Comparison of ENCODE assay signal across 2 cellular contexts in the genomic region with DNA sequence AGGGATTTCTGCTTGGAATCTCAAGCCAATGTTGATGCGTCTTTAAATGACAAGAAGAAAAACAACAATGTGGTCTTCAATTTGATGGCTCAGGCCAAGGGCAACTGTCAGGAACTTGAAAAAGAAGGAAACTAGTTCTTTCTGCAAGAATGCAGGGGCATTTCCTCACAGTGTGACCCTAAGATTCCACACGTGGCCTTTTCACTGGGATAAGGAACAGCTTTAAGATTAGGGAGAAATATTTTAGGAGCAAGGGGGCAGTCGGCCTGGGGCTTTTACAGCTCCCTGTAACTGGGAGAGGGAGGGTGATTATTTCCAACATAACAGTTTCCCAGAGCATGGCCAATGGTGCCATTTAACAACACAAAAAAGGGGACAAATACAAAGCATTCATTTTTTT.
TF ChIP-seq lines count a peak whose summit lies in the region.

No MANE protein-coding gene starts in this region.

TF ChIP-seq in GM23338, 12 proteins besides CTCF, POLR2A, EP300 and RAD21:
- TF ChIP-seq NANOG (IDR thresholded peaks at IDR 0.05; ENCODE audit: borderline replicate concordance) = no peak
- no peak for TF ChIP-seq STAT1 (IDR thresholded peaks at IDR 0.05; ENCODE audit: unreplicated experiment)
- TF ChIP-seq, protein P1, sequence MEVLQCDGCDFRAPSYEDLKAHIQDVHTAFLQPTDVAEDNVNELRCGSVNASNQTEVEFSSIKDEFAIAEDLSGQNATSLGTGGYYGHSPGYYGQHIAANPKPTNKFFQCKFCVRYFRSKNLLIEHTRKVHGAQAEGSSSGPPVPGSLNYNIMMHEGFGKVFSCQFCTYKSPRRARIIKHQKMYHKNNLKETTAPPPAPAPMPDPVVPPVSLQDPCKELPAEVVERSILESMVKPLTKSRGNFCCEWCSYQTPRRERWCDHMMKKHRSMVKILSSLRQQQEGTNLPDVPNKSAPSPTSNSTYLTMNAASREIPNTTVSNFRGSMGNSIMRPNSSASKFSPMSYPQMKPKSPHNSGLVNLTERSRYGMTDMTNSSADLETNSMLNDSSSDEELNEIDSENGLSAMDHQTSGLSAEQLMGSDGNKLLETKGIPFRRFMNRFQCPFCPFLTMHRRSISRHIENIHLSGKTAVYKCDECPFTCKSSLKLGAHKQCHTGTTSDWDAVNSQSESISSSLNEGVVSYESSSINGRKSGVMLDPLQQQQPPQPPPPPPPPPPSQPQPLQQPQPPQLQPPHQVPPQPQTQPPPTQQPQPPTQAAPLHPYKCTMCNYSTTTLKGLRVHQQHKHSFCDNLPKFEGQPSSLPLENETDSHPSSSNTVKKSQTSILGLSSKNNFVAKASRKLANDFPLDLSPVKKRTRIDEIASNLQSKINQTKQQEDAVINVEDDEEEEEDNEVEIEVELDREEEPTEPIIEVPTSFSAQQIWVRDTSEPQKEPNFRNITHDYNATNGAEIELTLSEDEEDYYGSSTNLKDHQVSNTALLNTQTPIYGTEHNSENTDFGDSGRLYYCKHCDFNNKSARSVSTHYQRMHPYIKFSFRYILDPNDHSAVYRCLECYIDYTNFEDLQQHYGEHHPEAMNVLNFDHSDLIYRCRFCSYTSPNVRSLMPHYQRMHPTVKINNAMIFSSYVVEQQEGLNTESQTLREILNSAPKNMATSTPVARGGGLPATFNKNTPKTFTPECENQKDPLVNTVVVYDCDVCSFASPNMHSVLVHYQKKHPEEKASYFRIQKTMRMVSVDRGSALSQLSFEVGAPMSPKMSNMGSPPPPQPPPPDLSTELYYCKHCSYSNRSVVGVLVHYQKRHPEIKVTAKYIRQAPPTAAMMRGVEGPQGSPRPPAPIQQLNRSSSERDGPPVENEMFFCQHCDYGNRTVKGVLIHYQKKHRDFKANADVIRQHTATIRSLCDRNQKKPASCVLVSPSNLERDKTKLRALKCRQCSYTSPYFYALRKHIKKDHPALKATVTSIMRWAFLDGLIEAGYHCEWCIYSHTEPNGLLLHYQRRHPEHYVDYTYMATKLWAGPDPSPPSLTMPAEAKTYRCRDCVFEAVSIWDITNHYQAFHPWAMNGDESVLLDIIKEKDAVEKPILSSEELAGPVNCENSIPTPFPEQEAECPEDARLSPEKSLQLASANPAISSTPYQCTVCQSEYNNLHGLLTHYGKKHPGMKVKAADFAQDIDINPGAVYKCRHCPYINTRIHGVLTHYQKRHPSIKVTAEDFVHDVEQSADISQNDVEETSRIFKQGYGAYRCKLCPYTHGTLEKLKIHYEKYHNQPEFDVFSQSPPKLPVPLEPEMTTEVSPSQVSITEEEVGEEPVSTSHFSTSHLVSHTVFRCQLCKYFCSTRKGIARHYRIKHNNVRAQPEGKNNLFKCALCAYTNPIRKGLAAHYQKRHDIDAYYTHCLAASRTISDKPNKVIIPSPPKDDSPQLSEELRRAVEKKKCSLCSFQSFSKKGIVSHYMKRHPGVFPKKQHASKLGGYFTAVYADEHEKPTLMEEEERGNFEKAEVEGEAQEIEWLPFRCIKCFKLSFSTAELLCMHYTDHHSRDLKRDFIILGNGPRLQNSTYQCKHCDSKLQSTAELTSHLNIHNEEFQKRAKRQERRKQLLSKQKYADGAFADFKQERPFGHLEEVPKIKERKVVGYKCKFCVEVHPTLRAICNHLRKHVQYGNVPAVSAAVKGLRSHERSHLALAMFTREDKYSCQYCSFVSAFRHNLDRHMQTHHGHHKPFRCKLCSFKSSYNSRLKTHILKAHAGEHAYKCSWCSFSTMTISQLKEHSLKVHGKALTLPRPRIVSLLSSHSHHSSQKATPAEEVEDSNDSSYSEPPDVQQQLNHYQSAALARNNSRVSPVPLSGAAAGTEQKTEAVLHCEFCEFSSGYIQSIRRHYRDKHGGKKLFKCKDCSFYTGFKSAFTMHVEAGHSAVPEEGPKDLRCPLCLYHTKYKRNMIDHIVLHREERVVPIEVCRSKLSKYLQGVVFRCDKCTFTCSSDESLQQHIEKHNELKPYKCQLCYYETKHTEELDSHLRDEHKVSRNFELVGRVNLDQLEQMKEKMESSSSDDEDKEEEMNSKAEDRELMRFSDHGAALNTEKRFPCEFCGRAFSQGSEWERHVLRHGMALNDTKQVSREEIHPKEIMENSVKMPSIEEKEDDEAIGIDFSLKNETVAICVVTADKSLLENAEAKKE (CRISPR knock-in tag; IDR thresholded peaks at IDR 0.05) = no peak
- TF ChIP-seq JUNB (IDR thresholded peaks at IDR 0.05; ENCODE audit: unreplicated experiment) = no peak
- TF ChIP-seq, protein P2, sequence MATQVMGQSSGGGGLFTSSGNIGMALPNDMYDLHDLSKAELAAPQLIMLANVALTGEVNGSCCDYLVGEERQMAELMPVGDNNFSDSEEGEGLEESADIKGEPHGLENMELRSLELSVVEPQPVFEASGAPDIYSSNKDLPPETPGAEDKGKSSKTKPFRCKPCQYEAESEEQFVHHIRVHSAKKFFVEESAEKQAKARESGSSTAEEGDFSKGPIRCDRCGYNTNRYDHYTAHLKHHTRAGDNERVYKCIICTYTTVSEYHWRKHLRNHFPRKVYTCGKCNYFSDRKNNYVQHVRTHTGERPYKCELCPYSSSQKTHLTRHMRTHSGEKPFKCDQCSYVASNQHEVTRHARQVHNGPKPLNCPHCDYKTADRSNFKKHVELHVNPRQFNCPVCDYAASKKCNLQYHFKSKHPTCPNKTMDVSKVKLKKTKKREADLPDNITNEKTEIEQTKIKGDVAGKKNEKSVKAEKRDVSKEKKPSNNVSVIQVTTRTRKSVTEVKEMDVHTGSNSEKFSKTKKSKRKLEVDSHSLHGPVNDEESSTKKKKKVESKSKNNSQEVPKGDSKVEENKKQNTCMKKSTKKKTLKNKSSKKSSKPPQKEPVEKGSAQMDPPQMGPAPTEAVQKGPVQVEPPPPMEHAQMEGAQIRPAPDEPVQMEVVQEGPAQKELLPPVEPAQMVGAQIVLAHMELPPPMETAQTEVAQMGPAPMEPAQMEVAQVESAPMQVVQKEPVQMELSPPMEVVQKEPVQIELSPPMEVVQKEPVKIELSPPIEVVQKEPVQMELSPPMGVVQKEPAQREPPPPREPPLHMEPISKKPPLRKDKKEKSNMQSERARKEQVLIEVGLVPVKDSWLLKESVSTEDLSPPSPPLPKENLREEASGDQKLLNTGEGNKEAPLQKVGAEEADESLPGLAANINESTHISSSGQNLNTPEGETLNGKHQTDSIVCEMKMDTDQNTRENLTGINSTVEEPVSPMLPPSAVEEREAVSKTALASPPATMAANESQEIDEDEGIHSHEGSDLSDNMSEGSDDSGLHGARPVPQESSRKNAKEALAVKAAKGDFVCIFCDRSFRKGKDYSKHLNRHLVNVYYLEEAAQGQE (IDR thresholded peaks at IDR 0.05; ENCODE audit: unreplicated experiment) = no peak
- no peak for TF ChIP-seq EZH2 (IDR thresholded peaks at IDR 0.05; ENCODE audit: low read depth, unreplicated experiment)
- no peak for TF ChIP-seq ZNF331 (CRISPR knock-in tag; IDR thresholded peaks at IDR 0.05; ENCODE audit: low read depth)
- TF ChIP-seq CREB1 (CRISPR knock-in tag; IDR thresholded peaks at IDR 0.05; ENCODE audit: low read depth) = no peak

TF ChIP-seq in H1, 55 proteins besides CTCF, POLR2A, EP300 and RAD21:
- TF ChIP-seq PHF8 (conservative IDR thresholded peaks at IDR 0.05; ENCODE audit: low read depth, low read length) (no peak), CBX5 (IDR thresholded peaks at IDR 0.05; ENCODE audit: low read depth, low read length) (no peak), JUN (IDR thresholded peaks at IDR 0.05; ENCODE audit: low read depth, low read length) (no peak), CREB1 (IDR thresholded peaks at IDR 0.05) (no peak), BCL11A (IDR thresholded peaks at IDR 0.05; ENCODE audit: low read depth in 2 of 2, low read length in 2 of 2) (no peak), CEBPB (IDR thresholded peaks at IDR 0.05; ENCODE audit: low read depth, low read length) (no peak), BRCA1 (IDR thresholded peaks at IDR 0.05; ENCODE audit: low read depth, low read length) (no peak), SP2 (IDR thresholded peaks at IDR 0.05; ENCODE audit: low read length) (no peak), SRF (IDR thresholded peaks at IDR 0.05; ENCODE audit: low read depth, low read length) (no peak), HDAC2 (IDR thresholded peaks at IDR 0.05; ENCODE audit: borderline replicate concordance in 1 of 2, low read depth in 2 of 2, low read length in 2 of 2) (no peak), SIX5 (IDR thresholded peaks at IDR 0.05; ENCODE audit: low read depth, low read length) (no peak), EZH2 (IDR thresholded peaks at IDR 0.05; ENCODE audit: low read depth, low read length, severe bottlenecking) (no peak), POLR2AphosphoS5 (IDR thresholded peaks at IDR 0.05; ENCODE audit: low read depth, low read length) (no peak), NANOG (IDR thresholded peaks at IDR 0.05; ENCODE audit: insufficient read depth, low read depth, low read length, poor library complexity, severe bottlenecking) (no peak), SUZ12 (IDR thresholded peaks at IDR 0.05; ENCODE audit: low read length) (no peak)
- TF ChIP-seq, protein P3, sequence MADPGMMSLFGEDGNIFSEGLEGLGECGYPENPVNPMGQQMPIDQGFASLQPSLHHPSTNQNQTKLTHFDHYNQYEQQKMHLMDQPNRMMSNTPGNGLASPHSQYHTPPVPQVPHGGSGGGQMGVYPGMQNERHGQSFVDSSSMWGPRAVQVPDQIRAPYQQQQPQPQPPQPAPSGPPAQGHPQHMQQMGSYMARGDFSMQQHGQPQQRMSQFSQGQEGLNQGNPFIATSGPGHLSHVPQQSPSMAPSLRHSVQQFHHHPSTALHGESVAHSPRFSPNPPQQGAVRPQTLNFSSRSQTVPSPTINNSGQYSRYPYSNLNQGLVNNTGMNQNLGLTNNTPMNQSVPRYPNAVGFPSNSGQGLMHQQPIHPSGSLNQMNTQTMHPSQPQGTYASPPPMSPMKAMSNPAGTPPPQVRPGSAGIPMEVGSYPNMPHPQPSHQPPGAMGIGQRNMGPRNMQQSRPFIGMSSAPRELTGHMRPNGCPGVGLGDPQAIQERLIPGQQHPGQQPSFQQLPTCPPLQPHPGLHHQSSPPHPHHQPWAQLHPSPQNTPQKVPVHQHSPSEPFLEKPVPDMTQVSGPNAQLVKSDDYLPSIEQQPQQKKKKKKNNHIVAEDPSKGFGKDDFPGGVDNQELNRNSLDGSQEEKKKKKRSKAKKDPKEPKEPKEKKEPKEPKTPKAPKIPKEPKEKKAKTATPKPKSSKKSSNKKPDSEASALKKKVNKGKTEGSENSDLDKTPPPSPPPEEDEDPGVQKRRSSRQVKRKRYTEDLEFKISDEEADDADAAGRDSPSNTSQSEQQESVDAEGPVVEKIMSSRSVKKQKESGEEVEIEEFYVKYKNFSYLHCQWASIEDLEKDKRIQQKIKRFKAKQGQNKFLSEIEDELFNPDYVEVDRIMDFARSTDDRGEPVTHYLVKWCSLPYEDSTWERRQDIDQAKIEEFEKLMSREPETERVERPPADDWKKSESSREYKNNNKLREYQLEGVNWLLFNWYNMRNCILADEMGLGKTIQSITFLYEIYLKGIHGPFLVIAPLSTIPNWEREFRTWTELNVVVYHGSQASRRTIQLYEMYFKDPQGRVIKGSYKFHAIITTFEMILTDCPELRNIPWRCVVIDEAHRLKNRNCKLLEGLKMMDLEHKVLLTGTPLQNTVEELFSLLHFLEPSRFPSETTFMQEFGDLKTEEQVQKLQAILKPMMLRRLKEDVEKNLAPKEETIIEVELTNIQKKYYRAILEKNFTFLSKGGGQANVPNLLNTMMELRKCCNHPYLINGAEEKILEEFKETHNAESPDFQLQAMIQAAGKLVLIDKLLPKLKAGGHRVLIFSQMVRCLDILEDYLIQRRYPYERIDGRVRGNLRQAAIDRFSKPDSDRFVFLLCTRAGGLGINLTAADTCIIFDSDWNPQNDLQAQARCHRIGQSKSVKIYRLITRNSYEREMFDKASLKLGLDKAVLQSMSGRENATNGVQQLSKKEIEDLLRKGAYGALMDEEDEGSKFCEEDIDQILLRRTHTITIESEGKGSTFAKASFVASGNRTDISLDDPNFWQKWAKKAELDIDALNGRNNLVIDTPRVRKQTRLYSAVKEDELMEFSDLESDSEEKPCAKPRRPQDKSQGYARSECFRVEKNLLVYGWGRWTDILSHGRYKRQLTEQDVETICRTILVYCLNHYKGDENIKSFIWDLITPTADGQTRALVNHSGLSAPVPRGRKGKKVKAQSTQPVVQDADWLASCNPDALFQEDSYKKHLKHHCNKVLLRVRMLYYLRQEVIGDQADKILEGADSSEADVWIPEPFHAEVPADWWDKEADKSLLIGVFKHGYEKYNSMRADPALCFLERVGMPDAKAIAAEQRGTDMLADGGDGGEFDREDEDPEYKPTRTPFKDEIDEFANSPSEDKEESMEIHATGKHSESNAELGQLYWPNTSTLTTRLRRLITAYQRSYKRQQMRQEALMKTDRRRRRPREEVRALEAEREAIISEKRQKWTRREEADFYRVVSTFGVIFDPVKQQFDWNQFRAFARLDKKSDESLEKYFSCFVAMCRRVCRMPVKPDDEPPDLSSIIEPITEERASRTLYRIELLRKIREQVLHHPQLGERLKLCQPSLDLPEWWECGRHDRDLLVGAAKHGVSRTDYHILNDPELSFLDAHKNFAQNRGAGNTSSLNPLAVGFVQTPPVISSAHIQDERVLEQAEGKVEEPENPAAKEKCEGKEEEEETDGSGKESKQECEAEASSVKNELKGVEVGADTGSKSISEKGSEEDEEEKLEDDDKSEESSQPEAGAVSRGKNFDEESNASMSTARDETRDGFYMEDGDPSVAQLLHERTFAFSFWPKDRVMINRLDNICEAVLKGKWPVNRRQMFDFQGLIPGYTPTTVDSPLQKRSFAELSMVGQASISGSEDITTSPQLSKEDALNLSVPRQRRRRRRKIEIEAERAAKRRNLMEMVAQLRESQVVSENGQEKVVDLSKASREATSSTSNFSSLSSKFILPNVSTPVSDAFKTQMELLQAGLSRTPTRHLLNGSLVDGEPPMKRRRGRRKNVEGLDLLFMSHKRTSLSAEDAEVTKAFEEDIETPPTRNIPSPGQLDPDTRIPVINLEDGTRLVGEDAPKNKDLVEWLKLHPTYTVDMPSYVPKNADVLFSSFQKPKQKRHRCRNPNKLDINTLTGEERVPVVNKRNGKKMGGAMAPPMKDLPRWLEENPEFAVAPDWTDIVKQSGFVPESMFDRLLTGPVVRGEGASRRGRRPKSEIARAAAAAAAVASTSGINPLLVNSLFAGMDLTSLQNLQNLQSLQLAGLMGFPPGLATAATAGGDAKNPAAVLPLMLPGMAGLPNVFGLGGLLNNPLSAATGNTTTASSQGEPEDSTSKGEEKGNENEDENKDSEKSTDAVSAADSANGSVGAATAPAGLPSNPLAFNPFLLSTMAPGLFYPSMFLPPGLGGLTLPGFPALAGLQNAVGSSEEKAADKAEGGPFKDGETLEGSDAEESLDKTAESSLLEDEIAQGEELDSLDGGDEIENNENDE (IDR thresholded peaks at IDR 0.05; ENCODE audit: insufficient replicate concordance, low read length) = no peak
- TF ChIP-seq, protein P4, sequence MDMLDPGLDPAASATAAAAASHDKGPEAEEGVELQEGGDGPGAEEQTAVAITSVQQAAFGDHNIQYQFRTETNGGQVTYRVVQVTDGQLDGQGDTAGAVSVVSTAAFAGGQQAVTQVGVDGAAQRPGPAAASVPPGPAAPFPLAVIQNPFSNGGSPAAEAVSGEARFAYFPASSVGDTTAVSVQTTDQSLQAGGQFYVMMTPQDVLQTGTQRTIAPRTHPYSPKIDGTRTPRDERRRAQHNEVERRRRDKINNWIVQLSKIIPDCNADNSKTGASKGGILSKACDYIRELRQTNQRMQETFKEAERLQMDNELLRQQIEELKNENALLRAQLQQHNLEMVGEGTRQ (IDR thresholded peaks at IDR 0.05; ENCODE audit: low read length) = no peak
